In the genomic region with DNA sequence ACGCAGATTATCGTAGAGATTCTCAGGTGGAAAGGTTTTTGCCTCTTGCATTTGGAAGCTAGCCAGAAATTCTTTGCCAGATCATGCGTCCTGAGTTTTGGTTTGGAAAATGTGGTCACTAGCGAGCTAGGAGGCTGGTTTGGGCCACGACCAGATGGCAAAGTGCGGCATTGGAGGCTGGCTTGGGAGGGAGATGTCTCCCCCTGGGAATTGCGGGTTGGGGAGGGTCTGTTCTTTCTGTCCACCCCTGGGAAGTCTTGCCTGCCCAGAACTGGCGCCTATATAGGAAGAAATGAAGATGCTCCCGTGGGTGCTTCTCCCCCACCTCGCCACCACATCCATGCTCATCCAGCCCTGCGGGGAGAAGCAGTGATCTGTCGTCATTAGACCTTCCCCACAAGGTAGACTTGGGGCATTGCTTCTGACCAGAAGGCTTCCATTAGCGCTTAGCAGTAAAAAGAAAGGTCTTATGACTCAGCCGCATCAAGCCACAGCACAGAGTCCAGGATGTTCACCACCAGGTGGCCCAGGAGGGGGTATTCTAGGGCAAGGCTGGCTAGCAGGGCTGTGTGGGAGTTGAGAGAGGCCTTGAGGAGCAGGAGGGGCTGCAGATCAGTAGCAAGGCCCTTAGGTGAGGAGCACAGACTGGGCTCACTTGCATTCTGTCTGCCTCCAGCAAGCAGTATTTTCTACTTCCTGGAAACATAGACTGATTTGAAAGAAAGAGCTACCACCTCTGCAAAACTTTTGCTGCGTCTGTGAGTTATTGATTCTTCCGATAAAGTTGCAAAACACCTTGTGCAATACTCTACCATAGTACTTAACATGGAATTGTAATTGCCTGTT, we compare ENCODE assay signal across 8 cellular contexts. TPM values are rescaled to one million over a fixed set of nuclear protein-coding genes. Genes with fewer than 3 reads are reported as not detected.
DNase-seq lines count a peak whose midpoint lies in the region; ATAC-seq and TF ChIP-seq lines count a peak whose summit lies in the region.

No MANE protein-coding gene starts in this region.

- H3K4me1 ChIP-seq in mucosa of stomach (ENCODE audit: control insufficient read depth, insufficient read depth, low read length): peaks cover 56% of the 10 kb centered on the region

- H3K9me3 Mint-ChIP-seq in stimulated activated naive CD8-positive, alpha-beta T cell treated with anti-CD3 and anti-CD28 coated beads, Interleukin-15, Interleukin-2, amounts not matched to agents 100 ng/mL and 50 ng/mL, for 24 hours: no peaks in the 10 kb centered on the region

- H3K4me3 Mint-ChIP-seq in stimulated activated naive CD8-positive, alpha-beta T cell treated with anti-CD3 and anti-CD28 coated beads, Interleukin-15, Interleukin-2, amounts not matched to agents 100 ng/mL and 50 ng/mL, for 24 hours: peak overlapping the region; percentile 95

- TF ChIP-seq POLR2A in GM19193 (IDR thresholded peaks at IDR 0.05; ENCODE audit: extremely low read depth, insufficient read depth, insufficient read length): peak; percentile 25

- H3K27me3 Mint-ChIP-seq in stimulated activated naive CD8-positive, alpha-beta T cell treated with anti-CD3 and anti-CD28 coated beads, Interleukin-15, Interleukin-2, amounts not matched to agents 100 ng/mL and 50 ng/mL, for 24 hours: no peaks in the 10 kb centered on the region

- H3K9ac ChIP-seq in mucosa of stomach (ENCODE audit: low read length): peak overlapping the region; percentile 34

- H3K4me1 Mint-ChIP-seq in stimulated activated naive CD8-positive, alpha-beta T cell treated with anti-CD3 and anti-CD28 coated beads, Interleukin-15, Interleukin-2, amounts not matched to agents 100 ng/mL and 50 ng/mL, for 24 hours (ENCODE audit: low read depth): peaks cover 78% of the 10 kb centered on the region

- DNase-seq in CD1c-positive myeloid dendritic cell (ENCODE audit: extremely low spot score): peak; percentile 74
- peak; percentile 84 for DNase-seq in MG63
- DNase-seq in activated CD4-positive, CD25-positive, alpha-beta regulatory T cell (lab: John Stamatoyannopoulos, UW): peak; percentile 41 to 62 (median 55)
- DNase-seq in central memory CD4-positive, alpha-beta T cell: peak; percentile 81

- H3K4me3 ChIP-seq in MG63 (no peak overlapping the region), mucosa of stomach (ENCODE audit: low read length) (no peak overlapping the region)

- peaks cover 27% of the 10 kb centered on the region for H3K36me3 Mint-ChIP-seq in stimulated activated naive CD8-positive, alpha-beta T cell treated with anti-CD3 and anti-CD28 coated beads, Interleukin-15, Interleukin-2, amounts not matched to agents 100 ng/mL and 50 ng/mL, for 24 hours (ENCODE audit: low read depth)

- peaks cover 16% of the 10 kb centered on the region for H3K36me3 ChIP-seq in MG63
- H3K36me3 ChIP-seq in mucosa of stomach (ENCODE audit: control insufficient read depth, insufficient read depth, low read length): no peaks in the 10 kb centered on the region

- H3K27me3 ChIP-seq in MG63: no peaks in the 10 kb centered on the region
- no peaks in the 10 kb centered on the region for H3K27me3 ChIP-seq in mucosa of stomach (ENCODE audit: control insufficient read depth, insufficient read depth, low read length)

- ATAC-seq in HG03520 (IDR thresholded peaks at IDR 0.05; ENCODE audit: unreplicated experiment): no peak

- H3K9me3 ChIP-seq in MG63: no peaks in the 10 kb centered on the region
- no peaks in the 10 kb centered on the region for H3K9me3 ChIP-seq in mucosa of stomach (ENCODE audit: control insufficient read depth, low read length)

- H3K27ac Mint-ChIP-seq in stimulated activated naive CD8-positive, alpha-beta T cell treated with anti-CD3 and anti-CD28 coated beads, Interleukin-15, Interleukin-2, amounts not matched to agents 100 ng/mL and 50 ng/mL, for 24 hours: peak overlapping the region; percentile 95

RNA-seq across cellular contexts. Expression of a gene that starts 1.5 kb away (rescaled TPM):
- 321 and 754 TPM in 2 replicates for total RNA-seq in MG63 (2014; rRNA removed; shearing (Covaris generic); ENCODE audit: low replicate concordance)
